Comparison of ENCODE assay signal across 9 cellular contexts in the genomic region with DNA sequence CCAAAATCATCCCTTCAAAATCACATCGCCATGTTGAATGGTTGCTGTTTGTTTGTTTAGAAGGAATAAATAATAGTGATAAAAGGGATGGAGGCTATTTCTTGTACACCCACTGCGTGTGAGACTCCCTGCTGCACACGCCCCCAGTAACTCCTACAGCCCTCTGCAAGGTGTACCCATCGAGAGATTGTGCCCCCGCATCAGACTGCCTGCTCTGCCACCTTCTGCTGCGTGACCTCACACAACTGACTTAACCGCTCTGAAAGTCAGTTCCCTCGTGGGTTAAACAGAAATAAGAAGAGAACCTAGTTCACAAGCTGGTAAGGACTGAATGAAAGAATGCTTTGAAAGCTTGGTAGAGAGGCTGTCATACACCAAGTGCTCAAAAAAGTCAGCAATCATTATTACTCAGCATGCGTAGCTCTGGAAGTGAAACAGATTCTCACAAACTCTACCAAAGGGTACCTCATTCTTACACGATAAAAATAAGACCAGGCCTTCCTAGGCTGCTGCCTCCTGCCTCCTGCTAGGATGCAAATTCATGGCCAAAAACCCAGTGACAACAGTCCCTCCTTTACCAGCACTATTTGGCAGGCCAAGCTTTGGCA.
DNase-seq lines count a peak whose midpoint lies in the region; ATAC-seq and TF ChIP-seq lines count a peak whose summit lies in the region.
"Had no signal": no experiment of that assay in that cellular context is flagged by ENCODE, and none has a peak within 500 bp of the region (broad histone marks: within the 10 kb centered on the region; RNA-seq: fewer than 3 reads in every experiment).

No MANE protein-coding gene starts in this region.

- intact Hi-C loops in OCI-LY7 (cut with micrococcal nuclease; ENCODE audit: unreplicated experiment), result no loop called here
- intact Hi-C loops in left colon (cut with DNase I, micrococcal nuclease), result no loop called here

- CTCF ChIA-PET in OCI-LY7 (lab: Charles Lee; ENCODE audit: unreplicated experiment), result no interaction called here

- no peaks in the 10 kb centered on the region for H3K36me3 ChIP-seq in OCI-LY7 (ENCODE audit: insufficient read depth, low read length)

- H3K4me3 ChIP-seq in OCI-LY7 (ENCODE audit: low read depth, low read length, poor library complexity, severe bottlenecking), result no peak overlapping the region

- no peaks in the 10 kb centered on the region for H4K20me1 ChIP-seq in OCI-LY7 (ENCODE audit: insufficient read depth, low read length)

- POLR2A ChIA-PET in OCI-LY7 (lab: Charles Lee), result no interaction called here

- peak; percentile 80 for ATAC-seq in GM18498 (IDR thresholded peaks at IDR 0.05; ENCODE audit: unreplicated experiment)
- ATAC-seq in left colon, result no peak

- peaks cover 7% of the 10 kb centered on the region for H3K4me1 ChIP-seq in OCI-LY7 (ENCODE audit: insufficient read depth, low read length, poor library complexity, severe bottlenecking)

- no peak overlapping the region for H3K27ac ChIP-seq in OCI-LY7 (ENCODE audit: low read depth, low read length, poor library complexity, severe bottlenecking)
- H3K27ac ChIP-seq: HL-60 had no signal

- no peak for TF ChIP-seq CTCF in OCI-LY7 (conservative IDR thresholded peaks at IDR 0.05; ENCODE audit: low read length)

- DNase-seq in H4 (ENCODE audit: low spot score) (peak; percentile 57), OCI-LY7 (ENCODE audit: low spot score) (no peak), iPS-NIHi11 (ENCODE audit: low spot score) (peak; percentile 13), ureter (ENCODE audit: low spot score) (no peak), left colon (no peak), SK-N-DZ (ENCODE audit: low spot score) (no peak), SIG-M5 treated with dmso at 0.1 percent for 504 hours (lab: John Stamatoyannopoulos, UW; ENCODE audit: unreplicated experiment) (no peak)

- H3K79me2 ChIP-seq in OCI-LY7 (ENCODE audit: insufficient read depth, low read depth, low read length), result no peaks in the 10 kb centered on the region

- H2AFZ ChIP-seq in OCI-LY7 (ENCODE audit: low read length), result peak overlapping the region; percentile 28

- H3K9me2 ChIP-seq in OCI-LY7 (ENCODE audit: insufficient read depth, low read length), result no peaks in the 10 kb centered on the region

- no TSS peak for BruUV-seq in OCI-LY7 (replicated peaks; lab: Mats Ljungman, UMichigan)

- no peaks in the 10 kb centered on the region for H3K9me3 ChIP-seq in OCI-LY7 (ENCODE audit: low read length)

- H3K4me2 ChIP-seq in OCI-LY7 (ENCODE audit: low read length), result no peak overlapping the region

Comparison
In these comparisons a context has a peak if more than half of its experiments do, and no peak if none do; other contexts are left out.
1. DNase-seq: peak in H4 (single experiment) and iPS-NIHi11 (single experiment); none in OCI-LY7 (single experiment), ureter (single experiment), left colon (0 of 2), SK-N-DZ (single experiment) and SIG-M5 treated with dmso at 0.1 percent for 504 hours (single experiment).